Comparison of ENCODE assay signal across 8 cellular contexts in the genomic region with DNA sequence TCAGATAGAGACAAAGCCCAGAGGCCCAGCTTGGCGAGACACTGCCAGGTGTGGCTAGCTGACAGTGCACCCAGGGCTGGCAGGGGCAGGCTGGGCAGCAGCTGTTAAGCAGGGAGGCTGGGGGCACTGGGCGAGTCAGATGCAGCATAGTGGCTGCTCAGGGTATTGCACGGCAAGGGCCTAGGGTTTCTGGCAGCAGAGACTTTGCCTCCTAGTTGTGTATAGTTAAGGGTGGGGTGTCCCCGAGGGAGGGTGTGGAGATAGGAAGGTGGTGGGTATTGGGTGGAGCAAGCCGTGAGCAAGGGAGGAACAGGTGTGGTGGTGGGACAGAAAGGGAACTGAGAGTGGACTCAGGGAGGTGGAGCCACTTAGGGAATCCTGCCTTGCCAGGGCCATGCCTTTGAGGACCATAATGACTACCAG.
DNase-seq lines count a peak whose midpoint lies in the region; ATAC-seq and TF ChIP-seq lines count a peak whose summit lies in the region.

No MANE protein-coding gene starts in this region.

- no peaks in the 10 kb centered on the region for H3K9me3 Mint-ChIP-seq in activated CD8-positive, alpha-beta memory T cell treated with anti-CD3 and anti-CD28 coated beads, Interleukin-2, amount 10 ng/mL, durations not matched to agents 7 days and 5 days (ENCODE audit: low read depth)

- CTCF ChIA-PET in activated CD8-positive, alpha-beta memory T cell treated with anti-CD3 and anti-CD28 coated beads, Interleukin-2, amount 10 ng/mL, durations not matched to agents 7 days and 5 days (lab: Charles Lee): interaction anchor here (1.1 to 1.7 kb wide), 5 partner anchors 12 to 138 kb away, joined by 3 to 6 read pairs (median 5); no protein-coding TSS in a partner anchor

- in situ Hi-C loops in G401 (cut with HindIII; ENCODE audit: low sequenced_read_pairs): no loop called here

- no peak overlapping the region for H3K27ac Mint-ChIP-seq in activated CD8-positive, alpha-beta memory T cell treated with anti-CD3 and anti-CD28 coated beads, Interleukin-2, amount 10 ng/mL, durations not matched to agents 7 days and 5 days

- peak; percentile 32 for TF ChIP-seq CTCF in choroid plexus epithelial cell (conservative IDR thresholded peaks at IDR 0.05; ENCODE audit: low read depth, low read length)

- peaks cover 14% of the 10 kb centered on the region for H3K4me1 Mint-ChIP-seq in activated CD8-positive, alpha-beta memory T cell treated with anti-CD3 and anti-CD28 coated beads, Interleukin-2, amount 10 ng/mL, durations not matched to agents 7 days and 5 days

- H3K36me3 Mint-ChIP-seq in activated CD8-positive, alpha-beta memory T cell treated with anti-CD3 and anti-CD28 coated beads, Interleukin-2, amount 10 ng/mL, durations not matched to agents 7 days and 5 days: no peaks in the 10 kb centered on the region

- H3K27me3 Mint-ChIP-seq in activated CD8-positive, alpha-beta memory T cell treated with anti-CD3 and anti-CD28 coated beads, Interleukin-2, amount 10 ng/mL, durations not matched to agents 7 days and 5 days: peaks cover 18% of the 10 kb centered on the region

- no peak overlapping the region for H3K4me3 Mint-ChIP-seq in activated CD8-positive, alpha-beta memory T cell treated with anti-CD3 and anti-CD28 coated beads, Interleukin-2, amount 10 ng/mL, durations not matched to agents 7 days and 5 days

- H3K4me3 ChIP-seq in Jurkat, Clone E6-1 (ENCODE audit: low read length): no peak overlapping the region
- no peak overlapping the region for H3K4me3 ChIP-seq in choroid plexus epithelial cell (ENCODE audit: low read depth, low read length)

- DNase-seq in activated CD8-positive, alpha-beta memory T cell treated with anti-CD3 and anti-CD28 coated beads, Interleukin-2, amount 10 ng/mL, durations not matched to agents 7 days and 5 days: no peak
- DNase-seq in activated CD8-positive, alpha-beta memory T cell treated with anti-CD3 and anti-CD28 coated beads for 24 hours: no peak
- peak; percentile 54 for DNase-seq in Jurkat, Clone E6-1 (ENCODE audit: low read depth, low spot score)
- DNase-seq in choroid plexus epithelial cell (ENCODE audit: low read depth) (no peak), G401 (ENCODE audit: low spot score) (no peak), NCI-H524 (lab: John Stamatoyannopoulos, UW) (no peak)
- DNase-seq in stimulated activated naive CD8-positive, alpha-beta T cell treated with anti-CD3 and anti-CD28 coated beads, Interleukin-15, Interleukin-2, amounts not matched to agents 100 U/mL and 50 U/mL, for 24 hours: peak; percentile 33

- peak; percentile 40 for ATAC-seq in activated CD8-positive, alpha-beta memory T cell treated with anti-CD3 and anti-CD28 coated beads, Interleukin-2, amount 10 ng/mL, durations not matched to agents 7 days and 5 days
- peak; percentile 61 for ATAC-seq in stimulated activated naive CD8-positive, alpha-beta T cell treated with anti-CD3 and anti-CD28 coated beads, Interleukin-15, Interleukin-2, amounts not matched to agents 100 U/mL and 50 U/mL, for 24 hours
- no peak for ATAC-seq in GM19324 (IDR thresholded peaks at IDR 0.05; ENCODE audit: low FRiP score, unreplicated experiment)

Comparison
In these comparisons a context has a peak if more than half of its experiments do, and no peak if none do; other contexts are left out.
1. DNase-seq: peak in Jurkat, Clone E6-1 (single experiment) and stimulated activated naive CD8-positive, alpha-beta T cell treated with anti-CD3 and anti-CD28 coated beads, Interleukin-15, Interleukin-2, amounts not matched to agents 100 U/mL and 50 U/mL, for 24 hours (single experiment); none in activated CD8-positive, alpha-beta memory T cell treated with anti-CD3 and anti-CD28 coated beads, Interleukin-2, amount 10 ng/mL, durations not matched to agents 7 days and 5 days (single experiment), activated CD8-positive, alpha-beta memory T cell treated with anti-CD3 and anti-CD28 coated beads for 24 hours (single experiment), choroid plexus epithelial cell (single experiment), G401 (single experiment) and NCI-H524 (0 of 2).